ENCODE assay signal across 12 cellular contexts in genomic region chr22:16869630-16870029, GRCh38. TPM values are rescaled to one million over a fixed set of nuclear protein-coding genes. Genes with fewer than 3 reads are reported as not detected.
"Had no signal": no experiment of that assay in that cellular context is flagged by ENCODE, and none has a peak within 500 bp of the region (broad histone marks: within the 10 kb centered on the region; RNA-seq: fewer than 3 reads in every experiment).

No MANE protein-coding gene starts in this region.

RNA-seq across cellular contexts. Expression of gene XKR3, which starts 44.4 kb away (rescaled TPM):
- total RNA-seq: activated CD4-positive, alpha-beta T cell treated with anti-CD3 and anti-CD28 coated beads for 36 hours; activated CD4-positive, alpha-beta T cell treated with anti-CD3 and anti-CD28 coated beads, Interleukin-2, amount 10 ng/mL, durations not matched to agents 7 days and 5 days; activated CD8-positive, alpha-beta T cell treated with anti-CD3 and anti-CD28 coated beads, Interleukin-2, amount 10 ng/mL, durations not matched to agents 7 days and 5 days; activated naive CD8-positive, alpha-beta T cell treated with anti-CD3 and anti-CD28 coated beads, Interleukin-2, amount 10 ng/mL, durations not matched to agents 7 days and 5 days; activated T-helper 2 cell treated with anti-CD3 and anti-CD28 coated beads, Interferon-gamma antibody, Interleukin-2, Interleukin-4, amounts not matched to agents 10 μg/mL and 5 μg/mL and 100 μg/mL, durations not matched to agents 14 hours and 24 hours and 36 hours; adrenal gland; LHCN-M2; NCI-H460; Right ventricle myocardium inferior; RPMI7951; T-cell; WTC11 had no signal
